In the genomic region with DNA sequence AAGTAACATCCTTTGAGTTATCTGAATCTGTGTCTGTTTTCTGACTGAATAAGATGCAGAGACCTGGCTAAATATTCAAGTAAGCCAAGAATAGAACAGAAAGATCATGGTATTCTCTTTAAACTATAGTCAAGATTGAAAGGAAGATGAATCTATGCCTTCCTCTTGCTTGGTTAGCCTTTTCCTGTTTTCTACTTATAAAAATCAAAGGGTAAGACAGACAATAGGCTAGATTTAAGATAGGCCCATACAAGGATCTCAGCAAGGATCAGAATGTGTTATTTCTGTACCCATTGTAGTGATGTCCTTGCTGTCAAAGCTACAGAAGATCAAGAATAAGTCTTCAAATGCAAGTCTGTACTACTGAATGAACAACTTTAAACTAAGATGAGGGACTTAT, we compare ENCODE assay signal across 14 cellular contexts.
"Had no signal": no experiment of that assay in that cellular context is flagged by ENCODE, and none has a peak within 500 bp of the region (broad histone marks: within the 10 kb centered on the region; RNA-seq: fewer than 3 reads in every experiment).

No MANE protein-coding gene starts in this region.

- H3K4me1 ChIP-seq: adrenal gland, gastrocnemius medialis, lower lobe of right lung, prostate gland had no signal

- H3K36me3 ChIP-seq: adrenal gland, gastrocnemius medialis, heart left ventricle, lower lobe of right lung, prostate gland had no signal

- H3K4me1 Mint-ChIP-seq: immature natural killer cell had no signal

- DNase-seq: activated CD4-positive, CD25-positive, alpha-beta regulatory T cell treated with anti-CD3 and anti-CD28 coated beads, Interleukin-2, amount 50 U/mL, for 72 hours; adrenal gland; dermis blood vessel endothelial cell; gastrocnemius medialis; heart left ventricle; immature natural killer cell; lower lobe of right lung; right cardiac atrium; stimulated activated CD4-positive, alpha-beta T cell treated with anti-CD3 and anti-CD28 coated beads, Interleukin-4, amount 100 ng/mL, for 24 hours; T1000; trophoblast cell had no signal

- H3K9me3 ChIP-seq: adrenal gland, gastrocnemius medialis, heart left ventricle, lower lobe of right lung, prostate gland, SJSA1 had no signal

- H3K27ac ChIP-seq: gastrocnemius medialis, heart left ventricle, lower lobe of right lung, prostate gland, SJSA1 had no signal

- H3K4me3 Mint-ChIP-seq: immature natural killer cell had no signal

- ATAC-seq: gastrocnemius medialis, heart left ventricle, lower lobe of right lung, right cardiac atrium had no signal

- H3K27me3 ChIP-seq: adrenal gland, gastrocnemius medialis, heart left ventricle, SJSA1 had no signal

- H3K4me3 ChIP-seq: adrenal gland, gastrocnemius medialis, heart left ventricle, lower lobe of right lung, prostate gland, SJSA1, skin epidermis had no signal

- H3K9me3 Mint-ChIP-seq: immature natural killer cell had no signal
